Comparison of ENCODE assay signal across 25 cellular contexts in the genomic region with DNA sequence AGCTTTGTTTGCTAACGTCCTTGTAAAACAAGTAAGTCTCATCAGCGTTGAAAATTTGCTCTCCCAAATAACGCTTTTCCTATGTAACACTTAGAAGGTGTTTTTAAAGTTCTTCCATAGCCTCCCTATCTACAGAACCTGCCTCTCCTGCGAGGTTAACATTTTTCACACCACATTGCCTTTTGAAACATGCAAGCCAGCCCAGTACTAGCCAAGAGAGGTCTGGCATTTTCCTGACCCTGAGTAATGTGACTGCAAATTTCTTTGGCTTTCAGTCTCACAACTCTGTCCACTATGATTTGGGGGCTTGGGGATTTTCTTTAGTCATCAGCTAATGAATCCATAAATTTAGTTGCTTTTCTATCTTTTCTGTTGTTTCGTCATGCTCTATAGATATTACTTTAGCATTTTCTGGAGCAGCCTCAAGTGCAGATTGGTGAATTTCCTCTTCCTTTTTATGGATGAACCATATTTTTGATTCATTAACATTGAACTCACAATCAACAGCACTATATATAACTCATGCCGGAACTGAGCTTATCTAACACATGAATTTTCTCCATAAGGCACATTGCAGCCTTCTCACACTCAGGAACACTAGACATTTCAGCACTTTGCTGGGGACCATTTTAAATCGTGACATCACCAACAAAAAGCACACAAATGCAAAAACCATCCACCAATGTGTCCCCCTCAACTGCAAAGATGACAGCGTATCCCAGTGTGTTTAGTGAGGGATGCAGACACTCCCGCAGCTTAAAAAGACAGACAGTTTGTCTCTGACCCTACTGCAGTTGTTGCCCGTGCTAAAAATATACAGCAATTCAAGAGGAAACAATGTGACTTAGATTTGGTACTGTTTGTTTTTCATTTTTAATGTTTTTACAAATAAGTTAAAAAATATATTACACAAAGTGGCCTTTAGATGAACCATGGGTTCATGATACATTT.
"Had no signal": no experiment of that assay in that cellular context is flagged by ENCODE, and none has a peak within 500 bp of the region (broad histone marks: within the 10 kb centered on the region; RNA-seq: fewer than 3 reads in every experiment).

No MANE protein-coding gene starts in this region.

- H3K4me3 Mint-ChIP-seq: activated CD4-positive, alpha-beta memory T cell treated with anti-CD3 and anti-CD28 coated beads, Interleukin-2, amount 10 ng/mL, durations not matched to agents 7 days and 5 days; activated naive CD4-positive, alpha-beta T cell treated with anti-CD3 and anti-CD28 coated beads for 36 hours; activated naive CD8-positive, alpha-beta T cell; activated T-helper 17 cell treated with anti-CD3 and anti-CD28 coated beads, Interleukin-2, amount 50 U/mL, for 72 hours; brain had no signal

- H3K27ac Mint-ChIP-seq: activated CD4-positive, alpha-beta memory T cell treated with anti-CD3 and anti-CD28 coated beads, Interleukin-2, amount 10 ng/mL, durations not matched to agents 7 days and 5 days; activated naive CD4-positive, alpha-beta T cell treated with anti-CD3 and anti-CD28 coated beads for 36 hours; activated naive CD8-positive, alpha-beta T cell; activated T-helper 17 cell treated with anti-CD3 and anti-CD28 coated beads, Interleukin-2, amount 50 U/mL, for 72 hours had no signal

- ATAC-seq: activated T-helper 17 cell treated with anti-CD3 and anti-CD28 coated beads, Interleukin-2, amount 50 U/mL, for 72 hours; K562 had no signal

- H3K36me3 Mint-ChIP-seq: activated naive CD8-positive, alpha-beta T cell; brain had no signal

- H3K4me3 ChIP-seq: K562 had no signal

- H3K27ac ChIP-seq: VCaP had no signal

- FAIRE-seq: astrocyte, K562, RCC 7860 had no signal

- H3K4me1 Mint-ChIP-seq: activated CD4-positive, alpha-beta memory T cell treated with anti-CD3 and anti-CD28 coated beads, Interleukin-2, amount 10 ng/mL, durations not matched to agents 7 days and 5 days; activated T-helper 17 cell treated with anti-CD3 and anti-CD28 coated beads, Interleukin-2, amount 50 U/mL, for 72 hours had no signal

- DNase-seq: activated CD4-positive, alpha-beta memory T cell treated with anti-CD3 and anti-CD28 coated beads, Interleukin-2, amount 10 ng/mL, durations not matched to agents 7 days and 5 days; activated CD4-positive, alpha-beta T cell treated with anti-CD3 and anti-CD28 coated beads, Interleukin-2, amount 50 U/mL, for 1 hour; activated CD4-positive, CD25-positive, alpha-beta regulatory T cell; activated gamma-delta T cell; activated naive CD4-positive, alpha-beta T cell treated with anti-CD3 and anti-CD28 coated beads for 36 hours; activated T-cell treated with anti-CD3 and anti-CD28 coated beads for 4 hours; activated T-cell treated with anti-CD3 and anti-CD28 coated beads, Interleukin-2, amount 50 U/mL, for 48 hours; amygdala; Kasumi-1; NCI-H1105 treated with DMSO at 0.1 percent for 48 hours; NCI-H1436 treated with DMSO at 0.1 percent for 48 hours; NCI-H187; NCI-H2081; NCI-H510A treated with DMSO at 0.1 percent for 48 hours; NCI-H69; NK-92 treated with Interleukin-12 subunit alpha and Interleukin-12 subunit beta, amount 100 ng/mL, for 24 hours; SIG-M5; T-helper 2 cell had no signal
